ENCODE assay signal across 8 cellular contexts in the genomic region with DNA sequence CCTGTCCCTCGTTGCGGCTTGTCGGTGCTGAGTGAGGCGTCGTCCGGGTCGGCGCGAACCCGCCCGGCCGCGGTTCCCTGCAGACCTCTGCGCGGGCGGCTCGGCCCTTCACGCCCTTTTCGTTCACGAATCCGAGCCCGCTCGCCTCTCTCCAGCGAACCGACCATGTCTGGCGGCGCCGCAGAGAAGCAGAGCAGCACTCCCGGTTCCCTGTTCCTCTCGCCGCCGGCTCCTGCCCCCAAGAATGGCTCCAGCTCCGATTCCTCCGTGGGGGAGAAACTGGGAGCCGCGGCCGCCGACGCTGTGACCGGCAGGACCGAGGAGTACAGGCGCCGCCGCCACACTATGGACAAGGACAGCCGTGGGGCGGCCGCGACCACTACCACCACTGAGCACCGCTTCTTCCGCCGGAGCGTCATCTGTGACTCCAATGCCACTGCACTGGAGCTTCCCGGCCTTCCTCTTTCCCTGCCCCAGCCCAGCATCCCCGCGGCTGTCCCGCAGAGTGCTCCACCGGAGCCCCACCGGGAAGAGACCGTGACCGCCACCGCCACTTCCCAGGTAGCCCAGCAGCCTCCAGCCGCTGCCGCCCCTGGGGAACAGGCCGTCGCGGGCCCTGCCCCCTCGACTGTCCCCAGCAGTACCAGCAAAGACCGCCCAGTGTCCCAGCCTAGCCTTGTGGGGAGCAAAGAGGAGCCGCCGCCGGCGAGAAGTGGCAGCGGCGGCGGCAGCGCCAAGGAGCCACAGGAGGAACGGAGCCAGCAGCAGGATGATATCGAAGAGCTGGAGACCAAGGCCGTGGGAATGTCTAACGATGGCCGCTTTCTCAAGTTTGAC. TPM values are rescaled to one million over a fixed set of nuclear protein-coding genes. Genes with fewer than 3 reads are reported as not detected.
A peak's percentile ranks its signal among the peaks of the same experiment; 100 is the strongest.
DNase-seq lines count a peak whose midpoint lies in the region; ATAC-seq lines count a peak whose summit lies in the region.

No MANE protein-coding gene starts in this region.

- H3K23ac ChIP-seq in mesenchymal stem cell (ENCODE audit: low read length in 2 of 2): peak overlapping the region; percentile 51 to 97

- peak overlapping the region in 1 of 2 experiments; percentile 99 for H3K14ac ChIP-seq in mesenchymal stem cell (ENCODE audit: low read length in 2 of 2)

- no peaks in the 10 kb centered on the region for H3K9me3 Mint-ChIP-seq in activated CD4-positive, alpha-beta T cell treated with anti-CD3 and anti-CD28 coated beads, Interleukin-2, amount 10 ng/mL, durations not matched to agents 24 days and 14 days

- no peaks in the 10 kb centered on the region for H3K27me3 Mint-ChIP-seq in activated CD4-positive, alpha-beta T cell treated with anti-CD3 and anti-CD28 coated beads, Interleukin-2, amount 10 ng/mL, durations not matched to agents 24 days and 14 days

- peaks cover 34% of the 10 kb centered on the region for H3K4me1 ChIP-seq in HUES64 (ENCODE audit: insufficient read depth, low read length)
- peaks cover 5% of the 10 kb centered on the region for H3K4me1 ChIP-seq in mesenchymal stem cell (ENCODE audit: control insufficient read depth, insufficient read depth, low read depth, low read length)

- H3K36me3 Mint-ChIP-seq in activated CD4-positive, alpha-beta T cell treated with anti-CD3 and anti-CD28 coated beads, Interleukin-2, amount 10 ng/mL, durations not matched to agents 24 days and 14 days (ENCODE audit: low read depth): peaks cover 34% of the 10 kb centered on the region

- intact Hi-C loops in activated CD4-positive, alpha-beta T cell treated with anti-CD3 and anti-CD28 coated beads, Interleukin-2, amount 10 ng/mL, durations not matched to agents 24 days and 14 days (cut with micrococcal nuclease): loop anchor here (1.0 to 5.0 kb wide), 2 partner anchors 63 to 351 kb away; a partner anchor contains a TSS

- peak; percentile 6 for ATAC-seq in GM19023 (IDR thresholded peaks at IDR 0.05; ENCODE audit: unreplicated experiment)

- H4K8ac ChIP-seq in mesenchymal stem cell (ENCODE audit: low read length): no peak overlapping the region

- DNase-seq in AG08395 (ENCODE audit: low spot score) (peak; percentile 14), ecto neural progenitor cell (ENCODE audit: low spot score) (peak; percentile 75), mesenchymal stem cell (peak; percentile 44), NCI-H2227 treated with DMSO at 0.1 percent for 48 hours (lab: John Stamatoyannopoulos, UW) (no peak)
- DNase-seq in activated CD4-positive, alpha-beta T cell treated with anti-CD3 and anti-CD28 coated beads, Interleukin-2, amount 10 ng/mL, durations not matched to agents 24 days and 14 days: peak; percentile 85
- DNase-seq in stimulated activated CD8-positive, alpha-beta memory T cell treated with anti-CD3 and anti-CD28 coated beads, Interleukin-15, amount 100 ng/mL, for 48 hours (ENCODE audit: low read depth in 2 of 2): peak; percentile 9 to 28

- peaks cover 25% of the 10 kb centered on the region for H3K4me1 Mint-ChIP-seq in activated CD4-positive, alpha-beta T cell treated with anti-CD3 and anti-CD28 coated beads, Interleukin-2, amount 10 ng/mL, durations not matched to agents 24 days and 14 days

- peak overlapping the region; percentile 95 for H3K4me3 Mint-ChIP-seq in activated CD4-positive, alpha-beta T cell treated with anti-CD3 and anti-CD28 coated beads, Interleukin-2, amount 10 ng/mL, durations not matched to agents 24 days and 14 days

- peak overlapping the region; percentile 44 for H2BK15ac ChIP-seq in mesenchymal stem cell (ENCODE audit: low read depth, poor library complexity, severe bottlenecking)

- no peak overlapping the region for H2BK5ac ChIP-seq in mesenchymal stem cell (ENCODE audit: low read depth, low read length, poor library complexity, severe bottlenecking)

- peak overlapping the region; percentile 68 for H4K91ac ChIP-seq in mesenchymal stem cell (ENCODE audit: low read length)

- WGBS in HUES64: 1% methylated on average over 81 of the region's 81 CpGs
- under 1% methylated on average over 81 of the region's 81 CpGs for WGBS in mesenchymal stem cell

- H3K4me2 ChIP-seq in mesenchymal stem cell (ENCODE audit: low read length, poor library complexity, severe bottlenecking): peak overlapping the region; percentile 55

- H3K4me3 ChIP-seq in HUES64 (ENCODE audit: low read length) (peak overlapping the region; percentile 81), mesenchymal stem cell (ENCODE audit: insufficient read depth in 1 of 2, low read depth in 1 of 2, low read length in 2 of 2) (peak overlapping the region; percentile 98 to 99)

- H3K18ac ChIP-seq in mesenchymal stem cell (ENCODE audit: low read depth in 1 of 2, low read length in 2 of 2): peak overlapping the region; percentile 64 to 94

- H2AFZ ChIP-seq in mesenchymal stem cell (ENCODE audit: low read depth, low read length): no peak overlapping the region

- peak overlapping the region; percentile 97 to 99 for H3K4ac ChIP-seq in mesenchymal stem cell (ENCODE audit: low read depth in 1 of 2, low read length in 2 of 2)

- peak overlapping the region; percentile 80 for H3K9ac ChIP-seq in HUES64 (ENCODE audit: low read depth, low read length)
- H3K9ac ChIP-seq in mesenchymal stem cell (ENCODE audit: low read length): peak overlapping the region; percentile 90

- no peak overlapping the region for H2AK5ac ChIP-seq in mesenchymal stem cell (ENCODE audit: low read length, severe bottlenecking)

- H3K79me1 ChIP-seq in mesenchymal stem cell (replicated peaks; ENCODE audit: low read length, poor library complexity, severe bottlenecking): no peaks in the 10 kb centered on the region

- peak overlapping the region in 1 of 2 experiments; percentile 88 for H2BK12ac ChIP-seq in mesenchymal stem cell (ENCODE audit: low read length in 2 of 2)

- H3K36me3 ChIP-seq in HUES64 (ENCODE audit: insufficient read depth, low read length) (0 out of 2 replicates have a peak, but pooled peaks cover 2% of the 10 kb centered on the region), mesenchymal stem cell (ENCODE audit: control insufficient read depth in 1 of 2, insufficient read depth in 2 of 2, low read depth in 1 of 2, low read length in 2 of 2) (peaks cover 2 to 3% of the 10 kb centered on the region in 2 experiments)

- H3K27me3 ChIP-seq in HUES64 (ENCODE audit: insufficient read depth, low read length) (no peaks in the 10 kb centered on the region; the same call in 1 of the 2 replicates), mesenchymal stem cell (ENCODE audit: control insufficient read depth in 1 of 2, insufficient read depth in 1 of 2, low read length in 2 of 2) (no peaks in the 10 kb centered on the region)

- no peaks in the 10 kb centered on the region for H3K9me3 ChIP-seq in HUES64 (ENCODE audit: insufficient read depth, low read depth, low read length)
- no peaks in the 10 kb centered on the region for H3K9me3 ChIP-seq in mesenchymal stem cell (ENCODE audit: control insufficient read depth, low read length)

- H2BK120ac ChIP-seq in mesenchymal stem cell (ENCODE audit: low read depth, low read length): no peak overlapping the region

- H3K27ac Mint-ChIP-seq in activated CD4-positive, alpha-beta T cell treated with anti-CD3 and anti-CD28 coated beads, Interleukin-2, amount 10 ng/mL, durations not matched to agents 24 days and 14 days: peak overlapping the region; percentile 93

- H3K27ac ChIP-seq in HUES64 (ENCODE audit: low read depth, low read length): no peak overlapping the region
- no peak overlapping the region for H3K27ac ChIP-seq in mesenchymal stem cell (ENCODE audit: low read length, poor library complexity, severe bottlenecking)

RNA-seq across cellular contexts. Expression of a gene that starts 1.2 kb away (rescaled TPM):
- polyA plus RNA-seq in HUES64 (2013, experiment 1 of 2): 77.0 TPM
- polyA plus RNA-seq in HUES64 (2013, experiment 2 of 2): 81.1 TPM
- 156 TPM in 2 replicates for total RNA-seq in activated CD4-positive, alpha-beta T cell treated with anti-CD3 and anti-CD28 coated beads, Interleukin-2, amount 10 ng/mL, durations not matched to agents 24 days and 14 days
- polyA plus RNA-seq in mesenchymal stem cell (2013, experiment 1 of 2): 53.4 TPM
- polyA plus RNA-seq in mesenchymal stem cell (2013, experiment 2 of 2): 50.7 TPM
